15 cellular contexts compared by ENCODE assay signal in the genomic region with DNA sequence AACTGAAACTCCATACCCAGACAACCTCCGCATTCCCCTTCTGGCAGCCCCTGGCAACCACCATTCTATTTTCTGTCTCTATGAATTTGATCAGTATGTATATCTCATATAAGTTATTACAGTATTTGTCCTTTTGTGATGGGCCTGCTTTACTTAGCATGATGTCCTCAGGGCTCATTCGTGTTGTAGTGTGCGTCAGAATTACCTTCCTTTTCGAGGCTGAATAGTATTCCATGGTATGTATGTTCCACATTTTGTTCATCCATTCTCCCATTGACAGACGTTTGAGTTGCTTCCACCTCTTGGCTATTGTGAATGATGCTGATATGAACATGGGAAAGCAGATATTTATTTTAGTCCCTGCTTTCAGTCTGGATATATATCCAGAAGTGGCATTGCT. TPM values are rescaled to one million over a fixed set of nuclear protein-coding genes. Genes with fewer than 3 reads are reported as not detected.
DNase-seq lines count a peak whose midpoint lies in the region; ATAC-seq and TF ChIP-seq lines count a peak whose summit lies in the region.
"Had no signal": no experiment of that assay in that cellular context is flagged by ENCODE, and none has a peak within 500 bp of the region (broad histone marks: within the 10 kb centered on the region; RNA-seq: fewer than 3 reads in every experiment).

No MANE protein-coding gene starts in this region.

- peak overlapping the region in 11 of 12 donors; percentile 43 to 93 (median 69) for H3K27ac ChIP-seq in heart left ventricle

- peaks cover 0 to 17% (median 15%) of the 10 kb centered on the region in 9 donors for H3K36me3 ChIP-seq in heart left ventricle

- ATAC-seq in heart left ventricle (no peak), T-helper 17 cell (no peak), GM18511 (IDR thresholded peaks at IDR 0.05; ENCODE audit: unreplicated experiment) (no peak)
- ATAC-seq in central memory CD8-positive, alpha-beta T cell (replicated peaks; ENCODE audit: extremely low read depth, poor library complexity, severe bottlenecking): no peak
- no peak for ATAC-seq in stimulated activated effector memory CD8-positive, alpha-beta T cell treated with anti-CD3 and anti-CD28 coated beads, Interleukin-12 subunit alpha, Interleukin-12 subunit beta, amount 100 ng/mL, for 72 hours
- ATAC-seq in stimulated activated naive B cell treated with anti-CD40 and anti-IgM and Interleukin-4, amounts not matched to agents 10 μg/mL and 1 μg/mL and 100 μg/mL, for 72 hours (replicated peaks): no peak
- ATAC-seq: left lobe of liver had no signal

- DNase-seq in heart left ventricle: no peak
- no peak for DNase-seq in cardiac septum (ENCODE audit: low spot score)
- no peak for DNase-seq in T-helper 17 cell
- no peak for DNase-seq in central memory CD8-positive, alpha-beta T cell (ENCODE audit: low spot score in 2 of 2)
- no peak for DNase-seq in stimulated activated effector memory CD8-positive, alpha-beta T cell treated with anti-CD3 and anti-CD28 coated beads, Interleukin-12 subunit alpha, Interleukin-12 subunit beta, amount 100 ng/mL, for 72 hours (ENCODE audit: low spot score in 2 of 2)
- no peak for DNase-seq in hippocampal formation (lab: John Stamatoyannopoulos, UW)
- no peak for DNase-seq in stimulated activated naive B cell treated with anti-CD40 and anti-IgM and Interleukin-4, amounts not matched to agents 10 μg/mL and 1 μg/mL and 100 μg/mL, for 72 hours
- DNase-seq: activated CD4-positive, CD25-positive, alpha-beta regulatory T cell; AML-193; aorta; NCI-H345; stimulated activated CD4-positive, alpha-beta T cell treated with anti-CD3 and anti-CD28 coated beads, Interleukin-2, amount 100 ng/mL, for 48 hours; SW 1271 had no signal

- no peaks in the 10 kb centered on the region for H3K27me3 Mint-ChIP-seq in T-helper 17 cell
- H3K27me3 Mint-ChIP-seq in central memory CD8-positive, alpha-beta T cell: no peaks in the 10 kb centered on the region
- H3K27me3 Mint-ChIP-seq in stimulated activated naive B cell treated with anti-CD40 and anti-IgM and Interleukin-4, amounts not matched to agents 10 μg/mL and 1 μg/mL and 100 μg/mL, for 72 hours: no peaks in the 10 kb centered on the region

- no peak for TF ChIP-seq POLR2A in heart left ventricle (IDR thresholded peaks at IDR 0.05)

- no peaks in the 10 kb centered on the region for H3K9me3 Mint-ChIP-seq in central memory CD8-positive, alpha-beta T cell
- no peaks in the 10 kb centered on the region for H3K9me3 Mint-ChIP-seq in stimulated activated effector memory CD8-positive, alpha-beta T cell treated with anti-CD3 and anti-CD28 coated beads, Interleukin-12 subunit alpha, Interleukin-12 subunit beta, amount 100 ng/mL, for 72 hours
- no peaks in the 10 kb centered on the region for H3K9me3 Mint-ChIP-seq in stimulated activated naive B cell treated with anti-CD40 and anti-IgM and Interleukin-4, amounts not matched to agents 10 μg/mL and 1 μg/mL and 100 μg/mL, for 72 hours

- peaks cover 67% of the 10 kb centered on the region for H3K4me1 Mint-ChIP-seq in T-helper 17 cell
- peaks cover 72% of the 10 kb centered on the region for H3K4me1 Mint-ChIP-seq in central memory CD8-positive, alpha-beta T cell
- peaks cover 80% of the 10 kb centered on the region for H3K4me1 Mint-ChIP-seq in stimulated activated effector memory CD8-positive, alpha-beta T cell treated with anti-CD3 and anti-CD28 coated beads, Interleukin-12 subunit alpha, Interleukin-12 subunit beta, amount 100 ng/mL, for 72 hours
- peaks cover 41 to 69% of the 10 kb centered on the region in 2 donors for H3K4me1 Mint-ChIP-seq in stimulated activated naive B cell treated with anti-CD40 and anti-IgM and Interleukin-4, amounts not matched to agents 10 μg/mL and 1 μg/mL and 100 μg/mL, for 72 hours

- H3K9me3 ChIP-seq in heart left ventricle (no peaks in the 10 kb centered on the region), T-helper 17 cell (ENCODE audit: control insufficient read depth, low read length, poor library complexity, severe bottlenecking) (no peaks in the 10 kb centered on the region)

- peaks cover 14 to 85% (median 39%) of the 10 kb centered on the region in 12 donors for H3K4me1 ChIP-seq in heart left ventricle

- H3K27ac Mint-ChIP-seq in T-helper 17 cell: peak overlapping the region; percentile 98
- peak overlapping the region; percentile 98 for H3K27ac Mint-ChIP-seq in central memory CD8-positive, alpha-beta T cell (ENCODE audit: low read depth)
- peak overlapping the region; percentile 78 for H3K27ac Mint-ChIP-seq in stimulated activated effector memory CD8-positive, alpha-beta T cell treated with anti-CD3 and anti-CD28 coated beads, Interleukin-12 subunit alpha, Interleukin-12 subunit beta, amount 100 ng/mL, for 72 hours
- no peak overlapping the region for H3K27ac Mint-ChIP-seq in stimulated activated naive B cell treated with anti-CD40 and anti-IgM and Interleukin-4, amounts not matched to agents 10 μg/mL and 1 μg/mL and 100 μg/mL, for 72 hours

- no peaks in the 10 kb centered on the region for H3K27me3 ChIP-seq in heart left ventricle

- intact Hi-C loops in heart left ventricle (cut with DNase I) (no loop called here), cardiac septum (cut with DNase I) (no loop called here)

- peaks cover 8% of the 10 kb centered on the region for H3K36me3 Mint-ChIP-seq in T-helper 17 cell (ENCODE audit: low read depth)
- peaks cover 44% of the 10 kb centered on the region for H3K36me3 Mint-ChIP-seq in central memory CD8-positive, alpha-beta T cell (ENCODE audit: insufficient read depth)
- H3K36me3 Mint-ChIP-seq in stimulated activated effector memory CD8-positive, alpha-beta T cell treated with anti-CD3 and anti-CD28 coated beads, Interleukin-12 subunit alpha, Interleukin-12 subunit beta, amount 100 ng/mL, for 72 hours: peaks cover 84% of the 10 kb centered on the region
- peaks cover 4 to 20% of the 10 kb centered on the region in 2 donors for H3K36me3 Mint-ChIP-seq in stimulated activated naive B cell treated with anti-CD40 and anti-IgM and Interleukin-4, amounts not matched to agents 10 μg/mL and 1 μg/mL and 100 μg/mL, for 72 hours

- no peak overlapping the region for H3K4me3 ChIP-seq in heart left ventricle

- no peak for TF ChIP-seq CTCF in heart left ventricle (IDR thresholded peaks at IDR 0.05)

- peak overlapping the region; percentile 96 for H3K4me3 Mint-ChIP-seq in T-helper 17 cell
- H3K4me3 Mint-ChIP-seq in central memory CD8-positive, alpha-beta T cell: peak overlapping the region; percentile 90
- H3K4me3 Mint-ChIP-seq in stimulated activated effector memory CD8-positive, alpha-beta T cell treated with anti-CD3 and anti-CD28 coated beads, Interleukin-12 subunit alpha, Interleukin-12 subunit beta, amount 100 ng/mL, for 72 hours: peak overlapping the region; percentile 88
- no peak overlapping the region for H3K4me3 Mint-ChIP-seq in stimulated activated naive B cell treated with anti-CD40 and anti-IgM and Interleukin-4, amounts not matched to agents 10 μg/mL and 1 μg/mL and 100 μg/mL, for 72 hours

- 88 to 92% (median 89%) methylated on average over 5 of the region's 5 CpGs for WGBS in heart left ventricle, 4 donors

RNA-seq across cellular contexts. Expression of gene PLEKHF1, which starts 5.0 kb away (rescaled TPM):
- total RNA-seq in heart left ventricle: 10 to 100 TPM in 8 of 9 donors, 1 to 10 TPM in 1; 7.8 to 46.1 (median 17.5) TPM
- 10 to 100 TPM; 38.6 to 42.0 TPM for polyA plus RNA-seq in heart left ventricle
- total RNA-seq in cardiac septum: 9.5 TPM
- 10 to 100 TPM; 13.5 to 20.7 TPM for total RNA-seq in T-helper 17 cell

RNA-seq across cellular contexts. Expression of gene C19orf12, which starts 44.8 kb away (rescaled TPM):
- total RNA-seq in heart left ventricle (10 to 100 TPM; 35.7 to 80.3 (median 49.2) TPM), cardiac septum (38.0 TPM), T-helper 17 cell (10 to 100 TPM; 16.6 to 18.6 TPM)
- polyA plus RNA-seq in heart left ventricle: 10 to 100 TPM; 34.0 to 47.1 TPM

Comparison
In these comparisons a context has a peak if more than half of its experiments do, and no peak if none do; other contexts are left out.
1. H3K4me3 Mint-ChIP-seq: peak in T-helper 17 cell (single experiment), central memory CD8-positive, alpha-beta T cell (single experiment) and stimulated activated effector memory CD8-positive, alpha-beta T cell treated with anti-CD3 and anti-CD28 coated beads, Interleukin-12 subunit alpha, Interleukin-12 subunit beta, amount 100 ng/mL, for 72 hours (single experiment); none in stimulated activated naive B cell treated with anti-CD40 and anti-IgM and Interleukin-4, amounts not matched to agents 10 μg/mL and 1 μg/mL and 100 μg/mL, for 72 hours (0 of 2).